In the genomic region with DNA sequence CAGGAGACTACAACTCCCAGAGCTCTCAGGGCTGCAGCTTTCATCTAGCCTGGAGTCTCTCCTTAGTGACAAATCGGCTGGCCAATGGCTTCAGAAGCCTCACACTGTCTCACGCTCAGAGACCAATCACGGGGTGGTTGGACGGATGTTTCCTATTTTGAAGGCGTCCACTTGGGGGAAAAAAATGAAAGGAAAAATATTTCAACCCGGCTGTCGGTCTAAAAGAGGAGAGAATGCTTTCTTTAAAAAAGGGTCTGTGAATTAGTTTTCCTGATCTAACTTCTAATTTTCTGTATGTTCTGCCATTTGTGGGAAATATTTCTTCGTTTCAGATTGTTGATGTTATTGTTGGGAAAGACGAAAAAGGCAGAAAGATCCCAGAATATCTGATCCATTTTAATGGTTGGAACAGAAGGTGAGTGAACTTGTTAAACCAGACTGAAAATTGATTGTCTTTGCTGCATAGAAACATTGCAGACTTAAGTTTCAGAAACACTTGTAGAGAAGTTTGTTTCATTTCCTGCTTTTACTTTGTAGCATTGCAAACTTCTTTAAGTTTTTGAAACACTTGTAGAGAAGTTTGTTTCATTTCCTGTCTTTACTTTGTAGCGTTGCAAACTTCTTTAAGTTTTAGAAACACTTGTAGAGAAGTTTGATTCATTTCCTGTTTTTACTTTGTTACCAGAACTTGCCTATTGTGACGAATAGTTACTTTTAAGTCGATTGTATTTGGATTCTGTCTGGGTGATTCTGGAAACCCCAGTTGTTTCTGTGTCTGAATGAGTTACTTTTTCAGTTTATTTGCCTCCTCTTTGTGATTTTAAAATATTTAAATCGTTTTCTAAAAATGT, we compare ENCODE assay signal across 8 cellular contexts. TPM values are rescaled to one million over a fixed set of nuclear protein-coding genes. Genes with fewer than 3 reads are reported as not detected.
A peak's percentile ranks its signal among the peaks of the same experiment; 100 is the strongest.
DNase-seq lines count a peak whose midpoint lies in the region; ATAC-seq and TF ChIP-seq lines count a peak whose summit lies in the region.

No MANE protein-coding gene starts in this region.

- in situ Hi-C loops in G401 (cut with HindIII; ENCODE audit: low sequenced_read_pairs), result no loop called here

- DNase-seq in G401 (ENCODE audit: low spot score) (peak; percentile 96), HCEC 1CT (peak; percentile 90), M059J (ENCODE audit: low read depth) (peak; percentile 98), RWPE1 (ENCODE audit: low spot score) (peak; percentile 85), fibroblast of the conjunctiva (ENCODE audit: low read depth) (peak; percentile 86), substantia nigra (lab: John Stamatoyannopoulos, UW) (peak in 46 of 49 donors; percentile 4 to 92 (median 74))
- DNase-seq in activated effector memory CD4-positive, alpha-beta T cell treated with anti-CD3 and anti-CD28 coated beads, Interleukin-2, amount 50 U/mL, for 16 hours, result peak; percentile 88
- DNase-seq in natural killer cell treated with Interleukin-12 subunit alpha and Interleukin-12 subunit beta and Interleukin-15 and Interleukin-18, amount 100 ng/mL, for 72 hours (ENCODE audit: low spot score), result peak; percentile 78

- peaks cover 0 to under 1% of the 10 kb centered on the region in 2 donors for H3K27me3 Mint-ChIP-seq in natural killer cell treated with Interleukin-12 subunit alpha and Interleukin-12 subunit beta and Interleukin-15 and Interleukin-18, amount 100 ng/mL, for 72 hours

- peak overlapping the region; percentile 96 for H3K4me3 Mint-ChIP-seq in natural killer cell treated with Interleukin-12 subunit alpha and Interleukin-12 subunit beta and Interleukin-15 and Interleukin-18, amount 100 ng/mL, for 72 hours

- H3K4me1 Mint-ChIP-seq in natural killer cell treated with Interleukin-12 subunit alpha and Interleukin-12 subunit beta and Interleukin-15 and Interleukin-18, amount 100 ng/mL, for 72 hours (ENCODE audit: low read depth in 2 of 2), result peaks cover 20% of the 10 kb centered on the region in 2 donors

- peak overlapping the region; percentile 92 to 93 for H3K27ac Mint-ChIP-seq in natural killer cell treated with Interleukin-12 subunit alpha and Interleukin-12 subunit beta and Interleukin-15 and Interleukin-18, amount 100 ng/mL, for 72 hours

- peaks cover 16% of the 10 kb centered on the region for H3K36me3 Mint-ChIP-seq in natural killer cell treated with Interleukin-12 subunit alpha and Interleukin-12 subunit beta and Interleukin-15 and Interleukin-18, amount 100 ng/mL, for 72 hours

- CTCF ChIA-PET in RWPE1 (lab: Yijun Ruan, JAX), result no interaction called here

- POLR2A ChIA-PET in RWPE1 (lab: Yijun Ruan, JAX; ENCODE audit: low non-redundant PET), result no interaction called here

- no peaks in the 10 kb centered on the region for H3K9me3 Mint-ChIP-seq in natural killer cell treated with Interleukin-12 subunit alpha and Interleukin-12 subunit beta and Interleukin-15 and Interleukin-18, amount 100 ng/mL, for 72 hours

- ATAC-seq in natural killer cell treated with Interleukin-12 subunit alpha and Interleukin-12 subunit beta and Interleukin-15 and Interleukin-18, amount 100 ng/mL, for 72 hours, result peak; percentile 83 to 86

- peak overlapping the region; percentile 86 for H3K27ac ChIP-seq in RWPE1
- peak overlapping the region; percentile 78 for H3K27ac ChIP-seq in substantia nigra (ENCODE audit: low read depth, low read length, poor library complexity, severe bottlenecking)

- no peak for TF ChIP-seq CTCF in RWPE1 (conservative IDR thresholded peaks at IDR 0.05; ENCODE audit: low read depth)

RNA-seq across cellular contexts. Expression of gene MSL3, which starts 1.6 kb away (rescaled TPM):
- total RNA-seq in G401 (2014; rRNA removed; shearing (Covaris generic)), result 23.8 and 27.0 TPM in 2 replicates
- 33.0 and 39.0 TPM in 2 replicates for total RNA-seq in M059J (2014; rRNA removed; shearing (Covaris generic))
- total RNA-seq in natural killer cell treated with Interleukin-12 subunit alpha and Interleukin-12 subunit beta and Interleukin-15 and Interleukin-18, amount 100 ng/mL, for 72 hours, result 10 to 100 TPM; 23.9 to 34.9 TPM

Comparison
In these comparisons a context has a peak if more than half of its experiments do, and no peak if none do; other contexts are left out.
1. Peak in every context shown above with its lines: DNase-seq, ATAC-seq and H3K27ac ChIP-seq.